ENCODE assay signal across 19 cellular contexts in genomic region chr4:85722806-85723205, GRCh38.
DNase-seq lines count a peak whose midpoint lies in the region; TF ChIP-seq lines count a peak whose summit lies in the region.
"Had no signal": no experiment of that assay in that cellular context is flagged by ENCODE, and none has a peak within 500 bp of the region (broad histone marks: within the 10 kb centered on the region; RNA-seq: fewer than 3 reads in every experiment).

No MANE protein-coding gene starts in this region.

- no peaks in the 10 kb centered on the region for H3K9me3 ChIP-seq in skeletal muscle satellite cell (replicated peaks; ENCODE audit: low read length)

- H3K4me3 Mint-ChIP-seq in mesothelial cell of epicardium: no peak overlapping the region
- H3K4me3 Mint-ChIP-seq: CD4-positive, CD25-positive, alpha-beta regulatory T cell had no signal

- no peaks in the 10 kb centered on the region for H3K27me3 ChIP-seq in skeletal muscle satellite cell (ENCODE audit: control insufficient read depth, insufficient read depth, low read length)

- H3K4me3 ChIP-seq in skeletal muscle satellite cell (ENCODE audit: low read length): no peak overlapping the region
- H3K4me3 ChIP-seq: PC-9 had no signal

- peaks cover 37% of the 10 kb centered on the region for H3K4me1 ChIP-seq in skeletal muscle satellite cell (ENCODE audit: control insufficient read depth, insufficient read depth, low read length)

- no peak overlapping the region for H3K27ac Mint-ChIP-seq in mesothelial cell of epicardium
- H3K27ac Mint-ChIP-seq: CD4-positive, CD25-positive, alpha-beta regulatory T cell had no signal

- H3K9me3 Mint-ChIP-seq in mesothelial cell of epicardium: no peaks in the 10 kb centered on the region

- no peak for TF ChIP-seq CTCF in mesothelial cell of epicardium (IDR thresholded peaks at IDR 0.05; ENCODE audit: unreplicated experiment)

- no peaks in the 10 kb centered on the region for H3K36me3 ChIP-seq in skeletal muscle satellite cell (ENCODE audit: insufficient read depth, low read length)

- in situ Hi-C loops in ACHN (cut with HindIII; ENCODE audit: low pct_ligation_motif_present, low pct_unique_long_range_greater_than_20kb, low sequenced_read_pairs): no loop called here

- H3K9ac ChIP-seq in skeletal muscle satellite cell (ENCODE audit: low read depth, low read length): no peak overlapping the region
- H3K9ac ChIP-seq: KMS-11 had no signal

- DNase-seq in EL (peak; percentile 48), LHCN-M2 (ENCODE audit: low read depth) (peak; percentile 74), fibroblast of gingiva (ENCODE audit: low read depth) (peak; percentile 32), ACHN (no peak), mesothelial cell of epicardium (ENCODE audit: low spot score in 2 of 2, unreplicated experiment in 2 of 2) (no peak), activated gamma-delta T cell (lab: John Stamatoyannopoulos, UW) (no peak)
- no peak for DNase-seq in activated CD8-positive, alpha-beta memory T cell treated with anti-CD3 and anti-CD28 coated beads, Interleukin-2, amount 50 U/mL, for 4 hours
- DNase-seq: CD4-positive, CD25-positive, alpha-beta regulatory T cell; COR-L47; DMS 273 treated with DMSO at 0.1 percent for 48 hours; NCI-H1436; NCI-H1930; NCI-H226; NCI-H524; NCI-H82; PC-9; SIG-M5 had no signal

- no peaks in the 10 kb centered on the region for H3K36me3 Mint-ChIP-seq in mesothelial cell of epicardium
- H3K36me3 Mint-ChIP-seq: CD4-positive, CD25-positive, alpha-beta regulatory T cell had no signal

- H3K4me2 ChIP-seq in skeletal muscle satellite cell (ENCODE audit: low read length): peak overlapping the region; percentile 26
- H3K4me2 ChIP-seq: KMS-11, PC-9 had no signal

- H3K4me1 Mint-ChIP-seq in mesothelial cell of epicardium: peaks cover 6% of the 10 kb centered on the region
- H3K4me1 Mint-ChIP-seq: CD4-positive, CD25-positive, alpha-beta regulatory T cell had no signal

- H3K27me3 Mint-ChIP-seq in mesothelial cell of epicardium (ENCODE audit: low read depth): no peaks in the 10 kb centered on the region
- H3K27me3 Mint-ChIP-seq: CD4-positive, CD25-positive, alpha-beta regulatory T cell had no signal

Comparison
In these comparisons a context has a peak if more than half of its experiments do, and no peak if none do; other contexts are left out.
1. DNase-seq: peak in EL (single experiment), LHCN-M2 (single experiment) and fibroblast of gingiva (single experiment); none in ACHN (single experiment), mesothelial cell of epicardium (0 of 2), activated gamma-delta T cell (single experiment) and activated CD8-positive, alpha-beta memory T cell treated with anti-CD3 and anti-CD28 coated beads, Interleukin-2, amount 50 U/mL, for 4 hours (single experiment).